Comparison of ENCODE assay signal across 8 cellular contexts in the genomic region with DNA sequence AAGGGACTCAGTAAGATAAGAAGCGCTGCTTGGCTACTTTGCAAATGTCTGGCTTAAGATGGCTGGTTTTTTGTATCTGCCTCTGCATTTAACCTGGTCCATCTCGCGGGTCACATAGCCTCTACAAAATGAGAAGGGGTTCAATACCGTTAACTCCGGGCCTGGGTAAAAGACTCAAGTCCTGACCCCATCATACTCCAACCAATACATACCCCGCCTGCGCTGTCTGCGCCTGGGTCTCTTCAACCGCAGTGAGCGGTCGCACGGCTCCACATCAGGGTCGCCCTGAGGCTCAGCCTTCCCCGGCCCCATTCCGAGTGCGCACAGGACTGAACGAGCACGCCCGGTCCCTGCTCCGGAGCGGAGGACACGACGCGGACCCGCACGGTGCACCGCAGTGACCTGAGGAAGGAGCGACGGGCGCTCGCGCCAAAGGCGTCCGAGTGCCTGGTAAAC. TPM values are rescaled to one million over a fixed set of nuclear protein-coding genes. Genes with fewer than 3 reads are reported as not detected.
A peak's percentile ranks its signal among the peaks of the same experiment; 100 is the strongest.
DNase-seq lines count a peak whose midpoint lies in the region; ATAC-seq and TF ChIP-seq lines count a peak whose summit lies in the region.

No MANE protein-coding gene starts in this region.

- H3K36me3 ChIP-seq in suprapubic skin, result peaks cover 12% of the 10 kb centered on the region

- DNase-seq in activated CD4-positive, alpha-beta T cell treated with anti-CD3 and anti-CD28 coated beads, Interleukin-2, amount 10 ng/mL, durations not matched to agents 24 days and 14 days, result no peak
- no peak for DNase-seq in activated CD4-positive, alpha-beta T cell treated with anti-CD3 and anti-CD28 coated beads for 1 hour
- DNase-seq in WTC11 (ENCODE audit: low spot score), result no peak
- DNase-seq in suprapubic skin (ENCODE audit: low spot score in 2 of 2), result no peak
- DNase-seq in NCI-H774 (lab: John Stamatoyannopoulos, UW), result no peak
- no peak for DNase-seq in AG08395 (ENCODE audit: low spot score)

- H3K27me3 Mint-ChIP-seq in activated CD4-positive, alpha-beta T cell treated with anti-CD3 and anti-CD28 coated beads, Interleukin-2, amount 10 ng/mL, durations not matched to agents 24 days and 14 days, result no peaks in the 10 kb centered on the region
- no peaks in the 10 kb centered on the region; the same call in 1 of the 2 replicates for H3K27me3 Mint-ChIP-seq in WTC11 (ENCODE audit: low read depth)

- H3K9me3 Mint-ChIP-seq in activated CD4-positive, alpha-beta T cell treated with anti-CD3 and anti-CD28 coated beads, Interleukin-2, amount 10 ng/mL, durations not matched to agents 24 days and 14 days, result no peaks in the 10 kb centered on the region
- peaks cover 13% of the 10 kb centered on the region for H3K9me3 Mint-ChIP-seq in WTC11

- 4% methylated on average over 12 of the region's 34 CpGs for WGBS in suprapubic skin

- peak overlapping the region; percentile 94 for H3K4me3 ChIP-seq in iPS-18c (ENCODE audit: insufficient read depth, low read depth, low read length)
- H3K4me3 ChIP-seq in suprapubic skin, result peak overlapping the region; percentile 66

- no peak for TF ChIP-seq EP300 in suprapubic skin (IDR thresholded peaks at IDR 0.05)

- POLR2A ChIA-PET in WTC11 (lab: Charles Lee), result interaction anchor here (0.7 kb wide), 1 partner anchor 32 kb away, joined by 8 read pairs; the partner anchor contains the start of gene CENPS

- peak overlapping the region; percentile 93 for H3K4me3 Mint-ChIP-seq in activated CD4-positive, alpha-beta T cell treated with anti-CD3 and anti-CD28 coated beads, Interleukin-2, amount 10 ng/mL, durations not matched to agents 24 days and 14 days
- H3K4me3 Mint-ChIP-seq in WTC11, result peak overlapping the region; percentile 96

- H3K9me3 ChIP-seq in iPS-18c (ENCODE audit: control insufficient read depth, insufficient read depth, low read length) (peaks cover 2% of the 10 kb centered on the region), suprapubic skin (no peaks in the 10 kb centered on the region)

- H3K27ac ChIP-seq in suprapubic skin, result no peak overlapping the region

- TF ChIP-seq CTCF in WTC11 (IDR thresholded peaks at IDR 0.05) (no peak), suprapubic skin (IDR thresholded peaks at IDR 0.05) (no peak)

- CTCF ChIA-PET in WTC11 (lab: Charles Lee), result interaction anchor here (1.0 to 2.7 kb wide), 4 partner anchors 8 to 32 kb away, joined by 4 to 15 read pairs (median 9); partner anchors contain the start of gene CENPS

- no peak for TF ChIP-seq POLR2A in suprapubic skin (IDR thresholded peaks at IDR 0.05)

- peaks cover 21% of the 10 kb centered on the region for H3K36me3 Mint-ChIP-seq in activated CD4-positive, alpha-beta T cell treated with anti-CD3 and anti-CD28 coated beads, Interleukin-2, amount 10 ng/mL, durations not matched to agents 24 days and 14 days (ENCODE audit: low read depth)
- H3K36me3 Mint-ChIP-seq in WTC11, result peaks cover 36% of the 10 kb centered on the region

- H3K4me1 ChIP-seq in suprapubic skin, result peaks cover 26% of the 10 kb centered on the region

- H3K27ac Mint-ChIP-seq in activated CD4-positive, alpha-beta T cell treated with anti-CD3 and anti-CD28 coated beads, Interleukin-2, amount 10 ng/mL, durations not matched to agents 24 days and 14 days, result peak overlapping the region; percentile 84
- H3K27ac Mint-ChIP-seq in WTC11, result peak overlapping the region; percentile 91

- intact Hi-C loops in activated CD4-positive, alpha-beta T cell treated with anti-CD3 and anti-CD28 coated beads, Interleukin-2, amount 10 ng/mL, durations not matched to agents 24 days and 14 days (cut with micrococcal nuclease), result loop anchor here (1.0 to 2.0 kb wide), 4 partner anchors 16 to 188 kb away; partner anchors contain the start of genes CENPS, KIF1B and PEX14

- no peaks in the 10 kb centered on the region for H3K27me3 ChIP-seq in suprapubic skin

- peak; percentile 66 for ATAC-seq in WTC11
- ATAC-seq in HG03095 (IDR thresholded peaks at IDR 0.05; ENCODE audit: unreplicated experiment), result no peak

- H3K4me1 Mint-ChIP-seq in activated CD4-positive, alpha-beta T cell treated with anti-CD3 and anti-CD28 coated beads, Interleukin-2, amount 10 ng/mL, durations not matched to agents 24 days and 14 days, result peaks cover 19% of the 10 kb centered on the region
- peaks cover 12% of the 10 kb centered on the region for H3K4me1 Mint-ChIP-seq in WTC11

TF ChIP-seq in WTC11, 78 proteins besides CTCF, POLR2A, EP300 and RAD21 (continues in another document):
- TF ChIP-seq RELA (CRISPR knock-in tag; IDR thresholded peaks at IDR 0.05; ENCODE audit: borderline replicate concordance), result no peak; the same call in 1 of the 2 replicates
- TF ChIP-seq AR (CRISPR knock-in tag; IDR thresholded peaks at IDR 0.05), result no peak
- no peak for TF ChIP-seq GTF2I (CRISPR knock-in tag; conservative IDR thresholded peaks at IDR 0.05)
- TF ChIP-seq, protein P1, sequence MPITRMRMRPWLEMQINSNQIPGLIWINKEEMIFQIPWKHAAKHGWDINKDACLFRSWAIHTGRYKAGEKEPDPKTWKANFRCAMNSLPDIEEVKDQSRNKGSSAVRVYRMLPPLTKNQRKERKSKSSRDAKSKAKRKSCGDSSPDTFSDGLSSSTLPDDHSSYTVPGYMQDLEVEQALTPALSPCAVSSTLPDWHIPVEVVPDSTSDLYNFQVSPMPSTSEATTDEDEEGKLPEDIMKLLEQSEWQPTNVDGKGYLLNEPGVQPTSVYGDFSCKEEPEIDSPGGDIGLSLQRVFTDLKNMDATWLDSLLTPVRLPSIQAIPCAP (CRISPR knock-in tag; IDR thresholded peaks at IDR 0.05), result 0 out of 2 replicates have a peak, but pooled peaks have one; percentile 65
- TF ChIP-seq, protein P2, sequence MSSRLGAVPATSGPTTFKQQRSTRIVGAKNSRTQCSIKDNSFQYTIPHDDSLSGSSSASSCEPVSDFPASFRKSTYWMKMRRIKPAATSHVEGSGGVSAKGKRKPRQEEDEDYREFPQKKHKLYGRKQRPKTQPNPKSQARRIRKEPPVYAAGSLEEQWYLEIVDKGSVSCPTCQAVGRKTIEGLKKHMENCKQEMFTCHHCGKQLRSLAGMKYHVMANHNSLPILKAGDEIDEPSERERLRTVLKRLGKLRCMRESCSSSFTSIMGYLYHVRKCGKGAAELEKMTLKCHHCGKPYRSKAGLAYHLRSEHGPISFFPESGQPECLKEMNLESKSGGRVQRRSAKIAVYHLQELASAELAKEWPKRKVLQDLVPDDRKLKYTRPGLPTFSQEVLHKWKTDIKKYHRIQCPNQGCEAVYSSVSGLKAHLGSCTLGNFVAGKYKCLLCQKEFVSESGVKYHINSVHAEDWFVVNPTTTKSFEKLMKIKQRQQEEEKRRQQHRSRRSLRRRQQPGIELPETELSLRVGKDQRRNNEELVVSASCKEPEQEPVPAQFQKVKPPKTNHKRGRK (CRISPR knock-in tag; IDR thresholded peaks at IDR 0.05; ENCODE audit: borderline replicate concordance), result no peak
- peak; percentile 77; the same call in 1 of the 2 replicates for TF ChIP-seq ZNF219 (CRISPR knock-in tag; IDR thresholded peaks at IDR 0.05; ENCODE audit: borderline replicate concordance)
- TF ChIP-seq NR2C2 (CRISPR knock-in tag; IDR thresholded peaks at IDR 0.05), result no peak; the same call in 1 of the 2 replicates
- no peak for TF ChIP-seq MYBL2 (CRISPR knock-in tag; IDR thresholded peaks at IDR 0.05)
- no peak for TF ChIP-seq ZNF317 (CRISPR knock-in tag; IDR thresholded peaks at IDR 0.05; ENCODE audit: borderline replicate concordance, low read depth)
- TF ChIP-seq ZNF416 (CRISPR knock-in tag; IDR thresholded peaks at IDR 0.05), result 0 out of 2 replicates have a peak, but pooled peaks have one; percentile 13
- TF ChIP-seq ERG (CRISPR knock-in tag; IDR thresholded peaks at IDR 0.05), result no peak

RNA-seq across cellular contexts. Expression of gene PGD, which starts 0.6 kb away (rescaled TPM):
- total RNA-seq in activated CD4-positive, alpha-beta T cell treated with anti-CD3 and anti-CD28 coated beads, Interleukin-2, amount 10 ng/mL, durations not matched to agents 24 days and 14 days, result 142 and 144 TPM in 2 replicates
- 270 to 278 TPM (median 272 TPM) in 3 replicates for total RNA-seq in WTC11 (2021)
- 10 to 100 TPM; 42.3 to 78.8 (median 77.7) TPM for total RNA-seq in suprapubic skin

RNA-seq across cellular contexts. Expression of gene CENPS, which starts 31.9 kb away (rescaled TPM):
- 18.8 and 25.1 TPM in 2 replicates for total RNA-seq in activated CD4-positive, alpha-beta T cell treated with anti-CD3 and anti-CD28 coated beads, Interleukin-2, amount 10 ng/mL, durations not matched to agents 24 days and 14 days
- total RNA-seq in WTC11 (2021) (13.7 to 17.0 TPM (median 13.8 TPM) in 3 replicates), suprapubic skin (1 to 10 TPM in 2 of 4 donors, under 1 TPM in 1, not detected in 1; 0.62 to 3.6 (median 2.5) TPM)

RNA-seq across cellular contexts. Expression of gene CORT, which starts 51.5 kb away (rescaled TPM):
- total RNA-seq in activated CD4-positive, alpha-beta T cell treated with anti-CD3 and anti-CD28 coated beads, Interleukin-2, amount 10 ng/mL, durations not matched to agents 24 days and 14 days, result 0.40 and 0.52 TPM in 2 replicates
- 0.48 to 0.66 TPM (median 0.48 TPM) in 3 replicates for total RNA-seq in WTC11 (2021)
- not detected for total RNA-seq in suprapubic skin
